Comparison of ENCODE assay signal across 12 cellular contexts in the genomic region with DNA sequence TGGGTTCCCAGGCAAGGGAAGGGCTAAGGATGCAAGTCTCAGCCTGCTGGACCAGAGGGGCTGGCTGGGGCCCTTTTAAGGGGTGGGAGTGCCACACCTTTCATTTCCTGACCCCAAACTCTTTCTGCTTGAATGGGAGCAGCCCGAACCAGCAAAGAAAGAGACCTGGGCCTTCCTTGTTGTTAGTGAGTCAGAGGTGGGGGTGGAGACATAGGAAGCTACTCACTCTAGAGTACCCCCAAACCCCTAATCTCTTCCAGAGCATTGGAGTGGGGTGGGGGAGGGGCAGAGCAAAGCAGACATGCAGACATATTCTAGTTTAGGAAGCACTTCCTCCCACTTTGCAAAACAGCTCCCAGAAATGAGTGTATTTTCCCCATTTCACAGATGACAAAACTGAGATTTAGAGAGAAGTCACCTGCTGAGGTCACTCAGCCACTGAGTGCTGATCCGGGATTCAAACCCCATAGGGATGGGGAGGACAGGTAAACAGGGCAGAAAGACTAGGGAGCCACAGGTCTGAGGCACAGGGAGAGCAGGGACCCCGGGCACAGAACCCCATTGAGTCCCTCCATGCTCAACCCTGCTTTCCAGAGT. TPM values are rescaled to one million over a fixed set of nuclear protein-coding genes. Genes with fewer than 3 reads are reported as not detected.
A peak's percentile ranks its signal among the peaks of the same experiment; 100 is the strongest.
DNase-seq lines count a peak whose midpoint lies in the region; ATAC-seq and TF ChIP-seq lines count a peak whose summit lies in the region.
"Had no signal": no experiment of that assay in that cellular context is flagged by ENCODE, and none has a peak within 500 bp of the region (broad histone marks: within the 10 kb centered on the region; RNA-seq: fewer than 3 reads in every experiment).

No MANE protein-coding gene starts in this region.

- no peaks in the 10 kb centered on the region for H3K27me3 ChIP-seq in CD4-positive, alpha-beta T cell (ENCODE audit: control insufficient read depth, insufficient read depth, low read length)
- H3K27me3 ChIP-seq in GM23338 (ENCODE audit: insufficient read depth) (peaks cover 5% of the 10 kb centered on the region), mesendoderm (ENCODE audit: insufficient read depth, low read length, poor library complexity) (no peaks in the 10 kb centered on the region)
- H3K27me3 ChIP-seq: sigmoid colon had no signal

- no peaks in the 10 kb centered on the region for H3K79me1 ChIP-seq in mesendoderm (ENCODE audit: low read length)

- no peak overlapping the region for H2BK120ac ChIP-seq in mesendoderm (ENCODE audit: low read depth, low read length)

- H3K9ac ChIP-seq in mesendoderm (ENCODE audit: low read length), result peak overlapping the region; percentile 18

- H3K27ac ChIP-seq in CD4-positive, alpha-beta T cell (ENCODE audit: low read depth, low read length), result peak overlapping the region; percentile 21
- H3K27ac ChIP-seq in GM23338 (ENCODE audit: low read depth), result 0 out of 2 replicates have a peak overlapping the region, but pooled peaks have one; percentile 50
- no peak overlapping the region for H3K27ac ChIP-seq in mesendoderm (ENCODE audit: low read depth, low read length)
- H3K27ac ChIP-seq: sigmoid colon, SK-N-MC had no signal

- H3K4me1 ChIP-seq in GM23338 (ENCODE audit: insufficient read depth), result peaks cover 8% of the 10 kb centered on the region; the same call in 1 of the 2 replicates
- no peaks in the 10 kb centered on the region for H3K4me1 ChIP-seq in mesendoderm (ENCODE audit: control insufficient read depth, low read depth, low read length)
- H3K4me1 ChIP-seq: sigmoid colon had no signal

- intact Hi-C loops in CD4-positive, alpha-beta T cell (cut with DNase I, micrococcal nuclease), result no loop called here

- no peaks in the 10 kb centered on the region for H3K9me3 ChIP-seq in CD4-positive, alpha-beta T cell (ENCODE audit: control insufficient read depth, low read length)
- H3K9me3 ChIP-seq: sigmoid colon had no signal

- no peaks in the 10 kb centered on the region for H4K20me1 ChIP-seq in GM23338 (replicated peaks; ENCODE audit: insufficient read depth)

- no peaks in the 10 kb centered on the region for H3F3A ChIP-seq in GM23338 (replicated peaks; ENCODE audit: low read depth)

- in situ Hi-C loops in G401 (cut with HindIII; ENCODE audit: low sequenced_read_pairs), result no loop called here

- H4K5ac ChIP-seq in mesendoderm (ENCODE audit: low read length), result no peak overlapping the region

- no peak for DNase-seq in CD4-positive, alpha-beta T cell
- DNase-seq in GM23338 (ENCODE audit: low spot score) (no peak), mesendoderm (no peak), hepatic stellate cell (ENCODE audit: low spot score) (no peak), G401 (ENCODE audit: low spot score) (no peak)
- peak; percentile 28 for DNase-seq in activated CD4-positive, alpha-beta memory T cell treated with anti-CD3 and anti-CD28 coated beads, Interleukin-2, amount 10 ng/mL, durations not matched to agents 7 days and 5 days
- DNase-seq: sigmoid colon had no signal

- H3K23ac ChIP-seq in mesendoderm (ENCODE audit: low read length), result no peak overlapping the region

- H3K9me3 Mint-ChIP-seq in CD4-positive, alpha-beta T cell, result no peaks in the 10 kb centered on the region
- no peaks in the 10 kb centered on the region for H3K9me3 Mint-ChIP-seq in GM23338
- no peaks in the 10 kb centered on the region for H3K9me3 Mint-ChIP-seq in activated CD4-positive, alpha-beta memory T cell treated with anti-CD3 and anti-CD28 coated beads, Interleukin-2, amount 10 ng/mL, durations not matched to agents 7 days and 5 days

- no peak overlapping the region for H3K18ac ChIP-seq in mesendoderm (ENCODE audit: low read length)

- no peak overlapping the region for H2AK5ac ChIP-seq in mesendoderm (ENCODE audit: low read length)

- H3K79me2 ChIP-seq in GM23338 (replicated peaks; ENCODE audit: insufficient read depth) (no peaks in the 10 kb centered on the region), mesendoderm (ENCODE audit: control insufficient read depth, insufficient read depth, low read length) (no peaks in the 10 kb centered on the region)

- no peak overlapping the region for H2BK5ac ChIP-seq in mesendoderm (ENCODE audit: low read length)

- H2BK15ac ChIP-seq in mesendoderm (replicated peaks; ENCODE audit: low read depth), result no peak overlapping the region

- TF ChIP-seq CTCF in CD4-positive, alpha-beta T cell (IDR thresholded peaks at IDR 0.05), result no peak
- no peak for TF ChIP-seq CTCF in GM23338 (conservative IDR thresholded peaks at IDR 0.05; ENCODE audit: low read depth in 2 of 2)

- H3K4me3 ChIP-seq in GM23338, result peak overlapping the region; percentile 9; the same call in 1 of the 2 replicates
- H3K4me3 ChIP-seq in mesendoderm (ENCODE audit: low read length), result no peak overlapping the region
- H3K4me3 ChIP-seq: sigmoid colon, SK-N-MC had no signal

- H3K9me2 ChIP-seq in GM23338 (ENCODE audit: insufficient read depth), result no peaks in the 10 kb centered on the region

- ATAC-seq in CD4-positive, alpha-beta T cell (ENCODE audit: poor library complexity), result peak; percentile 27
- no peak for ATAC-seq in GM23338
- no peak for ATAC-seq in GM18511 (IDR thresholded peaks at IDR 0.05; ENCODE audit: unreplicated experiment)
- no peak for ATAC-seq in GM18517 (IDR thresholded peaks at IDR 0.05; ENCODE audit: unreplicated experiment)

- no CpG with 5 or more reads among the region's 3 CpGs for WGBS in mesendoderm (ENCODE audit: extremely low coverage, insufficient coverage, low lambda C conversion rate)

- H3K4me2 ChIP-seq in GM23338 (peak overlapping the region; percentile 51), mesendoderm (ENCODE audit: low read length) (no peak overlapping the region)

- H3K4ac ChIP-seq in mesendoderm (ENCODE audit: low read depth, low read length), result peak overlapping the region; percentile 1

- CTCF ChIA-PET in CD4-positive, alpha-beta T cell (lab: Charles Lee), result interaction anchor here (0.6 to 4.0 kb wide), 7 partner anchors 13 to 363 kb away, joined by 3 to 39 read pairs (median 5); a partner anchor contains a TSS
- CTCF ChIA-PET in activated CD4-positive, alpha-beta memory T cell treated with anti-CD3 and anti-CD28 coated beads, Interleukin-2, amount 10 ng/mL, durations not matched to agents 7 days and 5 days (lab: Charles Lee), result interaction anchor here (0.6 to 12.3 kb wide), 28 partner anchors 10 to 429 kb away, joined by 3 to 278 read pairs (median 4); a partner anchor contains a TSS

- no peaks in the 10 kb centered on the region for H3K27me3 Mint-ChIP-seq in CD4-positive, alpha-beta T cell
- H3K27me3 Mint-ChIP-seq in GM23338 (ENCODE audit: insufficient read depth, low read depth, poor library complexity), result peaks cover 18% of the 10 kb centered on the region
- no peaks in the 10 kb centered on the region for H3K27me3 Mint-ChIP-seq in activated CD4-positive, alpha-beta memory T cell treated with anti-CD3 and anti-CD28 coated beads, Interleukin-2, amount 10 ng/mL, durations not matched to agents 7 days and 5 days

- H3K4me1 Mint-ChIP-seq in CD4-positive, alpha-beta T cell (ENCODE audit: low read depth), result peaks cover 58% of the 10 kb centered on the region
- H3K4me1 Mint-ChIP-seq in GM23338, result peaks cover 15% of the 10 kb centered on the region
- peaks cover 62% of the 10 kb centered on the region for H3K4me1 Mint-ChIP-seq in activated CD4-positive, alpha-beta memory T cell treated with anti-CD3 and anti-CD28 coated beads, Interleukin-2, amount 10 ng/mL, durations not matched to agents 7 days and 5 days

- H2AFZ ChIP-seq in GM23338, result peak overlapping the region; percentile 90

- no peak overlapping the region for H4K8ac ChIP-seq in mesendoderm (ENCODE audit: low read depth, low read length)

- peak overlapping the region; percentile 54 for H3K4me3 Mint-ChIP-seq in CD4-positive, alpha-beta T cell
- H3K4me3 Mint-ChIP-seq in GM23338, result no peak overlapping the region
- peak overlapping the region; percentile 2 for H3K4me3 Mint-ChIP-seq in activated CD4-positive, alpha-beta memory T cell treated with anti-CD3 and anti-CD28 coated beads, Interleukin-2, amount 10 ng/mL, durations not matched to agents 7 days and 5 days

- H3K27ac Mint-ChIP-seq in CD4-positive, alpha-beta T cell, result peak overlapping the region; percentile 90
- H3K27ac Mint-ChIP-seq in GM23338, result peak overlapping the region; percentile 43; the same call in 1 of the 2 replicates
- peak overlapping the region; percentile 82 for H3K27ac Mint-ChIP-seq in activated CD4-positive, alpha-beta memory T cell treated with anti-CD3 and anti-CD28 coated beads, Interleukin-2, amount 10 ng/mL, durations not matched to agents 7 days and 5 days

- POLR2A ChIA-PET in CD4-positive, alpha-beta T cell (lab: Charles Lee), result interaction anchor here (0.7 to 2.9 kb wide), 6 partner anchors 9 to 410 kb away, joined by 3 to 24 read pairs (median 6); a partner anchor contains a TSS
- POLR2A ChIA-PET in activated CD4-positive, alpha-beta memory T cell treated with anti-CD3 and anti-CD28 coated beads, Interleukin-2, amount 10 ng/mL, durations not matched to agents 7 days and 5 days (lab: Charles Lee), result interaction anchor here (0.8 to 4.2 kb wide), 8 partner anchors 11 to 428 kb away, joined by 3 to 35 read pairs (median 12); a partner anchor contains a TSS

- no peaks in the 10 kb centered on the region for H3K36me3 Mint-ChIP-seq in CD4-positive, alpha-beta T cell (ENCODE audit: low read depth)
- H3K36me3 Mint-ChIP-seq in GM23338 (ENCODE audit: low read depth), result no peaks in the 10 kb centered on the region
- no peaks in the 10 kb centered on the region for H3K36me3 Mint-ChIP-seq in activated CD4-positive, alpha-beta memory T cell treated with anti-CD3 and anti-CD28 coated beads, Interleukin-2, amount 10 ng/mL, durations not matched to agents 7 days and 5 days (ENCODE audit: low read depth)

- H3K36me3 ChIP-seq in GM23338 (ENCODE audit: insufficient read depth) (no peaks in the 10 kb centered on the region), mesendoderm (ENCODE audit: control insufficient read depth, insufficient read depth, low read length) (no peaks in the 10 kb centered on the region)
- H3K36me3 ChIP-seq: sigmoid colon had no signal

- H3K56ac ChIP-seq in mesendoderm (ENCODE audit: low read length), result peak overlapping the region; percentile 66

RNA-seq across cellular contexts. Expression of a gene that starts 6.0 kb away (rescaled TPM):
- 100 to 1,000 TPM in 1 of 2 experiments, 10 to 100 TPM in 1; 99.8 to 106 TPM for total RNA-seq in CD4-positive, alpha-beta T cell
- total RNA-seq in GM23338 (2014; rRNA removed; shearing (Covaris generic)), result 3.5 and 3.8 TPM in 2 replicates
- 1.4 and 1.6 TPM in 2 replicates for polyA plus RNA-seq in GM23338 (2016; fragmentation: Nextera tagmentation; extraction: Ambion mirVana)
- total RNA-seq in activated CD4-positive, alpha-beta memory T cell treated with anti-CD3 and anti-CD28 coated beads, Interleukin-2, amount 10 ng/mL, durations not matched to agents 7 days and 5 days, result 100 to 1,000 TPM; 162 to 167 TPM
- 2.6 TPM for polyA plus RNA-seq in mesendoderm (2013, experiment 1 of 2)
- polyA plus RNA-seq in mesendoderm (2013, experiment 2 of 2), result 2.9 TPM
- not detected in 2 replicates for total RNA-seq in G401 (2014; rRNA removed; shearing (Covaris generic))

RNA-seq across cellular contexts. Expression of a gene that starts 20.3 kb away (rescaled TPM):
- total RNA-seq in CD4-positive, alpha-beta T cell, result 10 to 100 TPM; 30.5 to 30.6 TPM
- total RNA-seq in GM23338 (2014; rRNA removed; shearing (Covaris generic)), result 54.1 and 58.4 TPM in 2 replicates
- 25.0 and 28.7 TPM in 2 replicates for polyA plus RNA-seq in GM23338 (2016; fragmentation: Nextera tagmentation; extraction: Ambion mirVana)
- total RNA-seq in activated CD4-positive, alpha-beta memory T cell treated with anti-CD3 and anti-CD28 coated beads, Interleukin-2, amount 10 ng/mL, durations not matched to agents 7 days and 5 days, result 10 to 100 TPM; 21.6 to 22.4 TPM
- polyA plus RNA-seq in mesendoderm (2013, experiment 1 of 2), result 37.8 TPM
- polyA plus RNA-seq in mesendoderm (2013, experiment 2 of 2), result 36.5 TPM
- total RNA-seq in G401 (2014; rRNA removed; shearing (Covaris generic)), result 21.8 and 33.8 TPM in 2 replicates

RNA-seq across cellular contexts. Expression of a gene that starts 51.0 kb away (rescaled TPM):
- total RNA-seq in CD4-positive, alpha-beta T cell, result under 1 TPM; 0.25 to 0.27 TPM
- total RNA-seq in GM23338 (2014; rRNA removed; shearing (Covaris generic)), result not detected in 2 replicates
- polyA plus RNA-seq in GM23338 (2016; fragmentation: Nextera tagmentation; extraction: Ambion mirVana), result not detected in 2 replicates
- total RNA-seq in activated CD4-positive, alpha-beta memory T cell treated with anti-CD3 and anti-CD28 coated beads, Interleukin-2, amount 10 ng/mL, durations not matched to agents 7 days and 5 days, result under 1 TPM; 0.40 to 0.55 TPM
- not detected for polyA plus RNA-seq in mesendoderm (2013, experiment 1 of 2)
- not detected for polyA plus RNA-seq in mesendoderm (2013, experiment 2 of 2)
- 0.17 TPM in 1 of 2 replicates, not detected in the other for total RNA-seq in G401 (2014; rRNA removed; shearing (Covaris generic))
- total RNA-seq: activated CD8-positive, alpha-beta memory T cell treated with anti-CD3 and anti-CD28 coated beads for 36 hours; bronchial epithelial cell had no signal

Comparison
In these comparisons a context has a peak if more than half of its experiments do, and no peak if none do; other contexts are left out.
1. RNA of a gene that starts 6.0 kb away (total RNA-seq): 162 to 167 TPM in activated CD4-positive, alpha-beta memory T cell treated with anti-CD3 and anti-CD28 coated beads, Interleukin-2, amount 10 ng/mL, durations not matched to agents 7 days and 5 days and 99.8 to 106 TPM in CD4-positive, alpha-beta T cell; 3.5 to 3.8 TPM in GM23338 and not detected in G401; every median in the first group is over 10 times any median in the second.
2. Peak in every context shown above with its lines, with median percentiles within 50 percentile points of each other: H3K27ac Mint-ChIP-seq.